ENCODE assay signal across 1 cellular context in genomic region chr10:70753026-70753663, GRCh38.
TF ChIP-seq lines count a peak whose summit lies in the region.

No MANE protein-coding gene starts in this region.

TF ChIP-seq in WTC11, 78 proteins besides CTCF, POLR2A, EP300 and RAD21 (continued from another document):
- TF ChIP-seq, protein P1, sequence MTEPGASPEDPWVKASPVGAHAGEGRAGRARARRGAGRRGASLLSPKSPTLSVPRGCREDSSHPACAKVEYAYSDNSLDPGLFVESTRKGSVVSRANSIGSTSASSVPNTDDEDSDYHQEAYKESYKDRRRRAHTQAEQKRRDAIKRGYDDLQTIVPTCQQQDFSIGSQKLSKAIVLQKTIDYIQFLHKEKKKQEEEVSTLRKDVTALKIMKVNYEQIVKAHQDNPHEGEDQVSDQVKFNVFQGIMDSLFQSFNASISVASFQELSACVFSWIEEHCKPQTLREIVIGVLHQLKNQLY (CRISPR knock-in tag; IDR thresholded peaks at IDR 0.05) = no peak
- no peak for TF ChIP-seq ZNF317 (CRISPR knock-in tag; IDR thresholded peaks at IDR 0.05; ENCODE audit: borderline replicate concordance, low read depth)
TF ChIP-seq in WTC11: peak in this region for 0.
